23 cellular contexts compared by ENCODE assay signal in the genomic region with DNA sequence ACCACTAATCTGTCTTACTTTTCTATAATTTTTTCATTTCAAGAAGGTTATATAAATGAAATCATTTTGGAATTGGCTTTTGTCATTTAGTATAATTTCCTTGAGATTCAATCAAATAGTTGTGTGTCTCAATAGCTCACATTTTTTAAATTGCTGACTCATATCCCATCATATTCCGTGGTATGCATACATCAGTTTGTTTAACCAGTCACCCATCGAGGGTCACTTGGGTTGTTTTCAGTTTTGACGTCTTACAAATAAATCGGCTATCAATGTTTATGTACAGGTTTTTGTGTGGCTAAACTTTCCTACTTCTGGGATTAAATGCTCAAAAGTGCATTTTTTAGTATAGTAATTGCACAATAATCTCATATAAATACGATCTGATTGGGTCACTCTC.
"Had no signal": no experiment of that assay in that cellular context is flagged by ENCODE, and none has a peak within 500 bp of the region (broad histone marks: within the 10 kb centered on the region; RNA-seq: fewer than 3 reads in every experiment).

No MANE protein-coding gene starts in this region.

- H3K4me3 ChIP-seq: adrenal gland, body of pancreas, coronary artery, neural progenitor cell, ovary, right lobe of liver had no signal

- H3K27ac ChIP-seq: adrenal gland, body of pancreas, coronary artery, neural progenitor cell, ovary, right lobe of liver had no signal

- H3K36me3 ChIP-seq: adrenal gland, neural progenitor cell, ovary, right lobe of liver had no signal

- FAIRE-seq: endometrium, small intestine had no signal

- H3K9ac ChIP-seq: neural progenitor cell had no signal

- ATAC-seq: activated CD4-positive, CD25-positive, alpha-beta regulatory T cell treated with anti-CD3 and anti-CD28 coated beads, Interleukin-2, amount 50 U/mL, for 24 hours; body of pancreas; esophagus mucosa; naive thymus-derived CD4-positive, alpha-beta T cell; right lobe of liver had no signal

- H2AFZ ChIP-seq: neural progenitor cell had no signal

- H3K27me3 ChIP-seq: adrenal gland, body of pancreas, neural progenitor cell, ovary, right lobe of liver had no signal

- H3K4me1 ChIP-seq: adrenal gland, body of pancreas, neural progenitor cell, right lobe of liver had no signal

- H3K9me3 ChIP-seq: adrenal gland, body of pancreas, ovary, right lobe of liver had no signal

- DNase-seq: activated CD4-positive, alpha-beta T cell treated with anti-CD3 and anti-CD28 coated beads, Interleukin-2, amount 10 ng/mL, durations not matched to agents 7 days and 5 days; activated CD8-positive, alpha-beta memory T cell treated with anti-CD3 and anti-CD28 coated beads for 24 hours; activated CD8-positive, alpha-beta memory T cell treated with anti-CD3 and anti-CD28 coated beads, Interleukin-2, amount 50 U/mL, for 48 hours; activated effector memory CD4-positive, alpha-beta T cell treated with Interleukin-2 at 50 U/mL for 16 hours; activated naive CD4-positive, alpha-beta T cell treated with anti-CD3 and anti-CD28 coated beads, Interleukin-2, amount 50 U/mL, for 16 hours; activated T-cell treated with anti-CD3 and anti-CD28 coated beads, Interleukin-2, amount 50 U/mL, for 48 hours; adrenal gland; body of pancreas; central memory CD4-positive, alpha-beta T cell; immature natural killer cell; mesendoderm; naive thymus-derived CD4-positive, alpha-beta T cell; ovary; right lobe of liver; small intestine; stimulated activated CD4-positive, alpha-beta T cell treated with anti-CD3 and anti-CD28 coated beads, Interleukin-15, amount 100 ng/mL, for 24 hours; stimulated activated CD4-positive, alpha-beta T cell treated with anti-CD3 and anti-CD28 coated beads, Interleukin-2, amount 100 ng/mL, for 48 hours; trophoblast cell had no signal

- H3K4me2 ChIP-seq: neural progenitor cell had no signal
